9 cellular contexts compared by ENCODE assay signal in the genomic region with DNA sequence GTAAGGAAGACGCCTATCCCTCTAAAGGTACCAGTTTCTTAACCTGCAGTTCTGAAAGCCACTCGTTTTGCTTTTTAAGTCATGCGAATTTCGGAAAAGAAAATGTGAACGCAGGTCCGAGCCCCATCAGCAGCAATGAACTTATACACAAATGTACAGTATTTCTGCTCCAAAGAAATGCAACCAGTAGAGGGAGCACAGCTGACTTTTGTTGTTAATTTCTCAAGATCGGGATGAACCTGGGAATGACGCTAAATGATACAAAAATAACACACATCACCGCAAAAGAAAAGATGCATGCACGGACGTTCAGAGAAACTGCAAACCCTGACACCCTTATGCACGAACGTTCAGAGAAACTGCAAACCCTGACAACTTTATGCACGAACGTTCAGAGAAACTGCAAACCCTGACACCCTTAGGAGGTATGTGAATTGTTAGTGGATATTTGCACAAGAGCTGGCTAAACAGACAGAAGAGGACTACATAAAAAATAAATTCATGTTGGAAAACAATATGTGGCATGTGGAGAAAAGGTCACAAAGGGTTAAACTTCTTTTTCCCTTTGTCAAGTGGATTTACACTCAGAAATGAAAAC. TPM values are rescaled to one million over a fixed set of nuclear protein-coding genes. Genes with fewer than 3 reads are reported as not detected.
DNase-seq lines count a peak whose midpoint lies in the region; ATAC-seq and TF ChIP-seq lines count a peak whose summit lies in the region.
"Had no signal": no experiment of that assay in that cellular context is flagged by ENCODE, and none has a peak within 500 bp of the region (broad histone marks: within the 10 kb centered on the region; RNA-seq: fewer than 3 reads in every experiment).

No MANE protein-coding gene starts in this region.

- peaks cover 12% of the 10 kb centered on the region; the same call in 1 of the 2 replicates for H3F3A ChIP-seq in GM23248 (ENCODE audit: insufficient read depth)

- H2AFZ ChIP-seq in GM23248 = no peak overlapping the region

- H3K27me3 Mint-ChIP-seq in CD8-positive, alpha-beta T cell (ENCODE audit: low read depth) = peaks cover 6% of the 10 kb centered on the region

- no peak overlapping the region for H3K4me2 ChIP-seq in GM23248 (ENCODE audit: unreplicated experiment)

- CTCF ChIA-PET in CD8-positive, alpha-beta T cell (lab: Charles Lee) = interaction anchor here (0.6 kb wide), 1 partner anchor 111 kb away, joined by 3 read pairs; no protein-coding TSS in a partner anchor

- H3K27me3 ChIP-seq in GM23248 (replicated peaks; ENCODE audit: insufficient read depth) = no peaks in the 10 kb centered on the region
- peaks cover 6% of the 10 kb centered on the region for H3K27me3 ChIP-seq in RWPE2 (ENCODE audit: insufficient read depth, poor library complexity, severe bottlenecking)
- H3K27me3 ChIP-seq in gastroesophageal sphincter = peaks cover 37% of the 10 kb centered on the region
- no peaks in the 10 kb centered on the region for H3K27me3 ChIP-seq in CD8-positive, alpha-beta T cell (ENCODE audit: insufficient read depth, low read length)

- TF ChIP-seq EP300 in gastroesophageal sphincter (IDR thresholded peaks at IDR 0.05) = no peak

- in situ Hi-C loops in GM23248 (cut with MboI) = no loop called here

- no peaks in the 10 kb centered on the region for H3K9me2 ChIP-seq in GM23248 (ENCODE audit: insufficient read depth)

- 48 to 54% methylated on average over 15 of the region's 15 CpGs for WGBS in GM23248 (ENCODE audit: low coverage in 1 of 2, low lambda C conversion rate in 2 of 2, missing lambda C conversion rate in 2 of 2), 2 experiments
- WGBS in gastroesophageal sphincter (ENCODE audit: low coverage in 1 of 2), 2 donors = 48 to 49% methylated on average over 15 of the region's 15 CpGs

- H3K36me3 Mint-ChIP-seq in CD8-positive, alpha-beta T cell = no peaks in the 10 kb centered on the region

- POLR2A ChIA-PET in CD8-positive, alpha-beta T cell (lab: Charles Lee) = no interaction called here

- H3K9me3 ChIP-seq in GM23248 (ENCODE audit: low read depth) (no peaks in the 10 kb centered on the region), RWPE2 (ENCODE audit: severe bottlenecking) (no peaks in the 10 kb centered on the region), gastroesophageal sphincter (no peaks in the 10 kb centered on the region)
- no peaks in the 10 kb centered on the region for H3K9me3 ChIP-seq in CD8-positive, alpha-beta T cell (ENCODE audit: low read length)
- H3K9me3 ChIP-seq: SJSA1 had no signal

- H3K4me3 ChIP-seq in GM23248 (no peak overlapping the region), RWPE2 (ENCODE audit: severe bottlenecking) (no peak overlapping the region), gastroesophageal sphincter (no peak overlapping the region)
- H3K4me3 ChIP-seq in CD8-positive, alpha-beta T cell (ENCODE audit: low read depth, low read length) = no peak overlapping the region
- H3K4me3 ChIP-seq: SJSA1 had no signal

- DNase-seq in A172 (ENCODE audit: low spot score) = peak; percentile 71
- DNase-seq in GM23248 = peak; percentile 47
- no peak for DNase-seq in RWPE2 (ENCODE audit: low spot score)
- no peak for DNase-seq in posterior cingulate gyrus
- no peak for DNase-seq in CD8-positive, alpha-beta T cell
- DNase-seq in stimulated activated CD4-positive, alpha-beta T cell treated with anti-CD3 and anti-CD28 coated beads, Interleukin-15, amount 100 ng/mL, for 24 hours = no peak

- H3K4me3 Mint-ChIP-seq in CD8-positive, alpha-beta T cell = no peak overlapping the region

- H3K27ac Mint-ChIP-seq in CD8-positive, alpha-beta T cell = no peak overlapping the region

- H3K4me1 Mint-ChIP-seq in CD8-positive, alpha-beta T cell (ENCODE audit: low read depth) = peaks cover 25% of the 10 kb centered on the region

- intact Hi-C loops in posterior cingulate gyrus (cut with DNase I) = loop anchor here (5.0 to 10.0 kb wide), 3 partner anchors 107 to 210 kb away; no protein-coding TSS in a partner anchor
- intact Hi-C loops in CD8-positive, alpha-beta T cell (cut with DNase I, micrococcal nuclease) = no loop called here

- peaks cover 5% of the 10 kb centered on the region for H3K9me3 Mint-ChIP-seq in CD8-positive, alpha-beta T cell

- H4K20me1 ChIP-seq in GM23248 (ENCODE audit: insufficient read depth) = no peaks in the 10 kb centered on the region

- H3K79me2 ChIP-seq in GM23248 (ENCODE audit: insufficient read depth) = peaks cover 7% of the 10 kb centered on the region; the same call in 1 of the 2 replicates

- no peaks in the 10 kb centered on the region for H3K36me3 ChIP-seq in GM23248 (ENCODE audit: low read depth)
- H3K36me3 ChIP-seq in RWPE2 (ENCODE audit: low read depth) = no peaks in the 10 kb centered on the region
- no peaks in the 10 kb centered on the region for H3K36me3 ChIP-seq in gastroesophageal sphincter
- H3K36me3 ChIP-seq in CD8-positive, alpha-beta T cell (ENCODE audit: insufficient read depth, low read length) = no peaks in the 10 kb centered on the region
- H3K36me3 ChIP-seq: SJSA1 had no signal

- TF ChIP-seq CTCF in RWPE2 (IDR thresholded peaks at IDR 0.05; ENCODE audit: poor library complexity, severe bottlenecking) = peak; percentile 77
- peak in 3 of 4 experiments; percentile 11 to 31 (median 12) for TF ChIP-seq CTCF in gastroesophageal sphincter (IDR thresholded peaks at IDR 0.05)
- TF ChIP-seq CTCF in CD8-positive, alpha-beta T cell (IDR thresholded peaks at IDR 0.05) = no peak

- no peak for TF ChIP-seq POLR2A in gastroesophageal sphincter (IDR thresholded peaks at IDR 0.05)

- H3K27ac ChIP-seq in GM23248 (no peak overlapping the region), RWPE2 (ENCODE audit: poor library complexity, severe bottlenecking) (no peak overlapping the region), gastroesophageal sphincter (no peak overlapping the region)
- no peak overlapping the region for H3K27ac ChIP-seq in CD8-positive, alpha-beta T cell (ENCODE audit: low read depth, low read length)
- H3K27ac ChIP-seq: SJSA1 had no signal

- H3K4me1 ChIP-seq in GM23248 (ENCODE audit: insufficient read depth) (peaks cover 6% of the 10 kb centered on the region), RWPE2 (ENCODE audit: insufficient read depth, poor library complexity, severe bottlenecking) (peaks cover 17% of the 10 kb centered on the region), gastroesophageal sphincter (peaks cover 0 to 12% (median 0%) of the 10 kb centered on the region in 3 donors)
- peaks cover 15% of the 10 kb centered on the region for H3K4me1 ChIP-seq in CD8-positive, alpha-beta T cell (ENCODE audit: insufficient read depth, low read length)

- H3K9ac ChIP-seq in GM23248 = no peak overlapping the region

- ATAC-seq in RWPE2 (ENCODE audit: low read depth) = peak; percentile 35; the same call in 1 of the 3 replicates
- no peak for ATAC-seq in gastroesophageal sphincter
- ATAC-seq in CD8-positive, alpha-beta T cell = no peak
- ATAC-seq in HG02970 (IDR thresholded peaks at IDR 0.05; ENCODE audit: low FRiP score, unreplicated experiment) = no peak

RNA-seq across cellular contexts. Expression of a gene that starts 3.5 kb away (rescaled TPM):
- total RNA-seq in A172 (2014; rRNA removed; shearing (Covaris generic)) = 6.4 and 7.0 TPM in 2 replicates
- total RNA-seq in GM23248 (2014; rRNA removed; shearing (Covaris generic)) = 7.6 and 13.2 TPM in 2 replicates
- polyA plus RNA-seq in GM23248 (2016; fragmentation: Nextera tagmentation; extraction: Ambion mirVana) = 2.6 and 3.2 TPM in 2 replicates
- total RNA-seq in gastroesophageal sphincter = 10 to 100 TPM in 1 of 4 donors, 1 to 10 TPM in 3; 2.6 to 11.0 (median 6.9) TPM
- total RNA-seq in CD8-positive, alpha-beta T cell = 1 to 10 TPM; 8.0 to 8.5 TPM

Comparison
In these comparisons a context has a peak if more than half of its experiments do, and no peak if none do; other contexts are left out.
1. DNase-seq: peak in A172 (single experiment) and GM23248 (single experiment); none in RWPE2 (single experiment), posterior cingulate gyrus (0 of 10), CD8-positive, alpha-beta T cell (0 of 7) and stimulated activated CD4-positive, alpha-beta T cell treated with anti-CD3 and anti-CD28 coated beads, Interleukin-15, amount 100 ng/mL, for 24 hours (single experiment).